Comparison of ENCODE assay signal across 16 cellular contexts in genomic region chr10:90805211-90805610, GRCh38. TPM values are rescaled to one million over a fixed set of nuclear protein-coding genes. Genes with fewer than 3 reads are reported as not detected.
DNase-seq lines count a peak whose midpoint lies in the region; ATAC-seq and TF ChIP-seq lines count a peak whose summit lies in the region.
"Had no signal": no experiment of that assay in that cellular context is flagged by ENCODE, and none has a peak within 500 bp of the region (broad histone marks: within the 10 kb centered on the region; RNA-seq: fewer than 3 reads in every experiment).

No MANE protein-coding gene starts in this region.

- H3K9ac ChIP-seq in H9 (ENCODE audit: extremely low read depth, insufficient read length, low read length), result no peak overlapping the region
- H3K9ac ChIP-seq in NT2/D1 (ENCODE audit: insufficient read length, low read depth), result no peak overlapping the region
- H3K9ac ChIP-seq in mesenchymal stem cell (ENCODE audit: low read length), result no peak overlapping the region
- H3K9ac ChIP-seq: BLaER1 treated with 17β-estradiol and CSF1 and Interleukin-3, amounts not matched to agents 10 nM and 100 nM; KMS-11 had no signal

- H3K9me3 ChIP-seq in H9 (ENCODE audit: control insufficient read depth, low read depth, low read length), result peaks cover 14% of the 10 kb centered on the region
- H3K9me3 ChIP-seq in NT2/D1 (ENCODE audit: insufficient read depth, low read length), result peaks cover 31% of the 10 kb centered on the region
- H3K9me3 ChIP-seq in mesenchymal stem cell (ENCODE audit: control insufficient read depth, low read length), result no peaks in the 10 kb centered on the region

- H2BK15ac ChIP-seq in H9 (ENCODE audit: low read depth, low read length) (no peak overlapping the region), mesenchymal stem cell (ENCODE audit: low read depth, poor library complexity, severe bottlenecking) (no peak overlapping the region)

- 0 out of 2 replicates have a peak, but pooled peaks cover 2% of the 10 kb centered on the region for H3K79me2 ChIP-seq in H9 (ENCODE audit: insufficient read depth, low read length)

- H3K4me3 ChIP-seq in NT2/D1 (ENCODE audit: insufficient read length, low read depth), result no peak overlapping the region
- no peak overlapping the region for H3K4me3 ChIP-seq in brain microvascular endothelial cell (ENCODE audit: low read depth, low read length)
- H3K4me3 ChIP-seq in mesenchymal stem cell (ENCODE audit: insufficient read depth in 1 of 2, low read depth in 1 of 2, low read length in 2 of 2), result no peak overlapping the region
- H3K4me3 ChIP-seq: BLaER1 treated with 17β-estradiol and CSF1 and Interleukin-3, amounts not matched to agents 10 nM and 100 nM had no signal

- DNase-seq in H9 (no peak), NT2/D1 (ENCODE audit: low read depth, low spot score) (peak; percentile 50), iPS DF 4.7 (ENCODE audit: extremely low read depth, low spot score) (peak; percentile 28), brain microvascular endothelial cell (no peak), mesenchymal stem cell (no peak)
- DNase-seq: ACHN; CD4-positive, CD25-positive, alpha-beta regulatory T cell; DMS53; GF-D8; HCEC 1CT; HFFc6 had no signal

- H3K36me3 ChIP-seq in NT2/D1 (ENCODE audit: insufficient read depth, insufficient read length, low read length) (no peaks in the 10 kb centered on the region), brain microvascular endothelial cell (replicated peaks) (no peaks in the 10 kb centered on the region), mesenchymal stem cell (ENCODE audit: control insufficient read depth in 1 of 2, insufficient read depth in 2 of 2, low read depth in 1 of 2, low read length in 2 of 2) (no peaks in the 10 kb centered on the region)
- H3K36me3 ChIP-seq: BLaER1 treated with 17β-estradiol and CSF1 and Interleukin-3, amounts not matched to agents 10 nM and 100 nM had no signal

- H2BK5ac ChIP-seq in H9 (ENCODE audit: insufficient read length, low read length) (no peak overlapping the region), mesenchymal stem cell (ENCODE audit: low read depth, low read length, poor library complexity, severe bottlenecking) (no peak overlapping the region)

- H2BK12ac ChIP-seq in H9 (ENCODE audit: insufficient read length, low read depth, low read length) (no peak overlapping the region), mesenchymal stem cell (ENCODE audit: low read length in 2 of 2) (no peak overlapping the region)

- peaks cover 30 to 62% of the 10 kb centered on the region in 2 experiments for H3K4me1 Mint-ChIP-seq in H9
- H3K4me1 Mint-ChIP-seq: CD4-positive, CD25-positive, alpha-beta regulatory T cell had no signal

- H4K5ac ChIP-seq in H9 (ENCODE audit: insufficient read length, low read depth, low read length), result no peak overlapping the region

- H4K20me1 ChIP-seq in H9 (ENCODE audit: control insufficient read depth, insufficient read depth, insufficient read length), result no peaks in the 10 kb centered on the region

- H3K23me2 ChIP-seq in H9 (ENCODE audit: insufficient read length, low read depth, low read length, poor library complexity, severe bottlenecking), result no peaks in the 10 kb centered on the region

- TF ChIP-seq CTCF in H9 (conservative IDR thresholded peaks at IDR 0.05) (no peak), brain microvascular endothelial cell (IDR thresholded peaks at IDR 0.05; ENCODE audit: low read depth, low read length, missing control alignments) (no peak)

- no peak overlapping the region for H3K4me2 ChIP-seq in H9 (ENCODE audit: insufficient read depth, insufficient read length, low read length)
- H3K4me2 ChIP-seq in mesenchymal stem cell (ENCODE audit: low read length, poor library complexity, severe bottlenecking), result no peak overlapping the region
- H3K4me2 ChIP-seq: BLaER1 treated with 17β-estradiol and CSF1 and Interleukin-3, amounts not matched to agents 10 nM and 100 nM; KMS-11 had no signal

- no peak overlapping the region for H2AFZ ChIP-seq in H9 (ENCODE audit: low read length)
- no peak overlapping the region for H2AFZ ChIP-seq in mesenchymal stem cell (ENCODE audit: low read depth, low read length)

- peaks cover 52 to 64% of the 10 kb centered on the region in 2 experiments for H3K9me3 Mint-ChIP-seq in H9
- H3K9me3 Mint-ChIP-seq: HFFc6 had no signal

- H3K27ac Mint-ChIP-seq in H9, result peak overlapping the region; percentile 62 to 96 (median 63)
- H3K27ac Mint-ChIP-seq: CD4-positive, CD25-positive, alpha-beta regulatory T cell; HFFc6 had no signal

- no peaks in the 10 kb centered on the region for H3K79me1 ChIP-seq in H9 (ENCODE audit: insufficient read depth, low read depth, low read length, poor library complexity, severe bottlenecking)
- H3K79me1 ChIP-seq in mesenchymal stem cell (replicated peaks; ENCODE audit: low read length, poor library complexity, severe bottlenecking), result no peaks in the 10 kb centered on the region

- H4K8ac ChIP-seq in H9 (replicated peaks; ENCODE audit: insufficient read length, low read depth, low read length) (no peak overlapping the region), mesenchymal stem cell (ENCODE audit: low read length) (no peak overlapping the region)

- peaks cover 18 to 50% (median 49%) of the 10 kb centered on the region in 3 experiments for H3K36me3 Mint-ChIP-seq in H9 (ENCODE audit: insufficient read depth in 1 of 3, low read depth in 3 of 3)
- H3K36me3 Mint-ChIP-seq: CD4-positive, CD25-positive, alpha-beta regulatory T cell had no signal

- H3K27ac ChIP-seq in H9 (ENCODE audit: insufficient read length, low read depth, low read length), result no peak overlapping the region
- no peak overlapping the region for H3K27ac ChIP-seq in brain microvascular endothelial cell
- H3K27ac ChIP-seq in mesenchymal stem cell (ENCODE audit: low read length, poor library complexity, severe bottlenecking), result no peak overlapping the region
- H3K27ac ChIP-seq: BLaER1 treated with 17β-estradiol and CSF1 and Interleukin-3, amounts not matched to agents 10 nM and 100 nM; HL-60; KMS-11 had no signal

- H3K4me1 ChIP-seq in H9 (ENCODE audit: insufficient read depth, low read length), result peaks cover 3% of the 10 kb centered on the region
- H3K4me1 ChIP-seq in NT2/D1 (ENCODE audit: insufficient read depth, insufficient read length), result no peaks in the 10 kb centered on the region
- H3K4me1 ChIP-seq in mesenchymal stem cell (ENCODE audit: control insufficient read depth, insufficient read depth, low read depth, low read length), result no peaks in the 10 kb centered on the region

- peak overlapping the region in 1 of 2 experiments; percentile 21; a peak in 1 of 5 replicates for H3K4me3 Mint-ChIP-seq in H9
- H3K4me3 Mint-ChIP-seq: CD4-positive, CD25-positive, alpha-beta regulatory T cell; HFFc6 had no signal

- H3K4ac ChIP-seq in H9 (ENCODE audit: low read depth, low read length) (no peak overlapping the region), mesenchymal stem cell (ENCODE audit: low read depth in 1 of 2, low read length in 2 of 2) (no peak overlapping the region)

- no peak overlapping the region for H2BK20ac ChIP-seq in H9 (ENCODE audit: low read depth, low read length, poor library complexity, severe bottlenecking)

- H3K14ac ChIP-seq in H9 (ENCODE audit: insufficient read depth, low read length) (no peak overlapping the region), mesenchymal stem cell (ENCODE audit: low read length in 2 of 2) (no peak overlapping the region)

- H3K27me3 ChIP-seq in H9 (ENCODE audit: insufficient read depth, low read length) (no peaks in the 10 kb centered on the region), NT2/D1 (ENCODE audit: insufficient read depth, insufficient read length) (no peaks in the 10 kb centered on the region), brain microvascular endothelial cell (replicated peaks) (no peaks in the 10 kb centered on the region), mesenchymal stem cell (ENCODE audit: control insufficient read depth in 1 of 2, insufficient read depth in 1 of 2, low read length in 2 of 2) (no peaks in the 10 kb centered on the region)
- H3K27me3 ChIP-seq: BLaER1 treated with 17β-estradiol and CSF1 and Interleukin-3, amounts not matched to agents 10 nM and 100 nM had no signal

- ATAC-seq in HG03025 (IDR thresholded peaks at IDR 0.05; ENCODE audit: low FRiP score, unreplicated experiment) (no peak), GM21381 (IDR thresholded peaks at IDR 0.05; ENCODE audit: unreplicated experiment) (no peak)

- in situ Hi-C loops in brain microvascular endothelial cell (cut with HindIII; ENCODE audit: low pct_ligation_motif_present, low sequenced_read_pairs), result no loop called here

- no peak overlapping the region for H2AK5ac ChIP-seq in H9 (ENCODE audit: insufficient read length, low read length)
- H2AK5ac ChIP-seq in mesenchymal stem cell (ENCODE audit: low read length, severe bottlenecking), result no peak overlapping the region

- no CpG with 5 or more reads among the region's 1 CpG for WGBS in H9 (ENCODE audit: extremely low coverage, insufficient read length, low lambda C conversion rate)
- 100% methylated on average over 1 of the region's 1 CpG for WGBS in mesenchymal stem cell

- H3K23ac ChIP-seq in H9 (ENCODE audit: insufficient read length, low read depth, low read length) (no peak overlapping the region), mesenchymal stem cell (ENCODE audit: low read length in 2 of 2) (no peak overlapping the region)

- H3T11ph ChIP-seq in H9 (ENCODE audit: low read length), result no peak overlapping the region

- H2BK120ac ChIP-seq in H9 (ENCODE audit: low read depth, low read length, poor library complexity, severe bottlenecking) (no peak overlapping the region), mesenchymal stem cell (ENCODE audit: low read depth, low read length) (no peak overlapping the region)

- H3K18ac ChIP-seq in H9 (ENCODE audit: insufficient read length, low read depth, low read length) (no peak overlapping the region), mesenchymal stem cell (ENCODE audit: low read depth in 1 of 2, low read length in 2 of 2) (no peak overlapping the region)

- H4K91ac ChIP-seq in H9 (ENCODE audit: insufficient read length, low read depth, low read length) (no peak overlapping the region), mesenchymal stem cell (ENCODE audit: low read length) (no peak overlapping the region)

- no peak overlapping the region for H3K56ac ChIP-seq in H9 (ENCODE audit: insufficient read length, low read depth, low read length)

- peaks cover 2% of the 10 kb centered on the region; the same call in 1 of the 2 replicates for H3K27me3 Mint-ChIP-seq in H9 (ENCODE audit: low read depth)
- H3K27me3 Mint-ChIP-seq: CD4-positive, CD25-positive, alpha-beta regulatory T cell had no signal

RNA-seq across cellular contexts. Expression of gene HTR7, which starts 52.6 kb away (rescaled TPM):
- 20.2 and 21.3 TPM in 2 replicates for total RNA-seq in H9 (2021)
- polyA plus RNA-seq in mesenchymal stem cell (2013, experiment 1 of 2), result 1.3 TPM
- polyA plus RNA-seq in mesenchymal stem cell (2013, experiment 2 of 2), result 1.2 TPM
- total RNA-seq: CD4-positive, CD25-positive, alpha-beta regulatory T cell had no signal
- polyA plus RNA-seq: CD4-positive, CD25-positive, alpha-beta regulatory T cell had no signal

Comparison
In these comparisons a context has a peak if more than half of its experiments do, and no peak if none do; other contexts are left out.
1. DNase-seq: peak in NT2/D1 (single experiment) and iPS DF 4.7 (single experiment); none in H9 (single experiment), brain microvascular endothelial cell (single experiment) and mesenchymal stem cell (single experiment).